21 cellular contexts compared by ENCODE assay signal in the genomic region with DNA sequence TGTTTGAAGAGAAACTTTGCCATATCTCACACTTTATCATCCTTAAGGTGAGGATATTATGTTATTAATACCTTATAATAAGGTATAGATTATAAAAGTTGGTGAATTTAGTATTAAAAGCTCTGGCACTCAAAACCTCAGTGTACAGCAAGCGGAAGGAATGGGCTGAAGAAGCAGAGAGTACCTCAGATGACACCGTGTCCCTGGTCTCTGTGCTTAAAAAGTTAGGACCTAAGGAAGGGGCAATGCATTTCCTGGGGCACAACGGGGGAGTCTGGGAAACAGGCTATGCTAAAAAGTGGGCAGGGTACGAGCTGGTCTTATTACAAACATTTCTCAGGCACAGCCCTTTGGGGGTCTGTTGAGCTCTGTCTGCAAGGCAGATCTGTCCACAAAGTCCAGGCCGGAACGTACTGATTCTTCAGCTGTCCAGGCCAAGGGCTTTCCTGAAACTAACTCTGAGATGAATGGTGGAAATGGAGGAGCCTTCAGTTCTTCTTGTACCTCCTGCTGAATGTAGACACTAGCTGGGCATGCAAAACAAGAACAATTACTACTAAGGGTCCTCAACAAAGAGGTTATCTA.
DNase-seq lines count a peak whose midpoint lies in the region; ATAC-seq and TF ChIP-seq lines count a peak whose summit lies in the region.
"Had no signal": no experiment of that assay in that cellular context is flagged by ENCODE, and none has a peak within 500 bp of the region (broad histone marks: within the 10 kb centered on the region; RNA-seq: fewer than 3 reads in every experiment).

No MANE protein-coding gene starts in this region.

- no peaks in the 10 kb centered on the region for H4K20me1 ChIP-seq in hepatocyte (ENCODE audit: insufficient read depth, poor library complexity, severe bottlenecking)
- H4K20me1 ChIP-seq: BLaER1 treated with 17β-estradiol and CSF1 and Interleukin-3, amounts not matched to agents 10 nM and 100 nM had no signal

- no peaks in the 10 kb centered on the region for H3K27me3 ChIP-seq in ascending aorta
- H3K27me3 ChIP-seq in heart left ventricle: no peaks in the 10 kb centered on the region
- H3K27me3 ChIP-seq in hepatocyte: no peaks in the 10 kb centered on the region
- H3K27me3 ChIP-seq in thoracic aorta (replicated peaks; ENCODE audit: insufficient read depth): no peaks in the 10 kb centered on the region
- H3K27me3 ChIP-seq in dorsolateral prefrontal cortex: no peaks in the 10 kb centered on the region
- H3K27me3 ChIP-seq: BLaER1 treated with 17β-estradiol and CSF1 and Interleukin-3, amounts not matched to agents 10 nM and 100 nM had no signal

- TF ChIP-seq CTCF in ascending aorta (IDR thresholded peaks at IDR 0.05): no peak
- no peak for TF ChIP-seq CTCF in heart left ventricle (IDR thresholded peaks at IDR 0.05)
- no peak for TF ChIP-seq CTCF in hepatocyte (IDR thresholded peaks at IDR 0.05; ENCODE audit: poor library complexity)
- TF ChIP-seq CTCF in thoracic aorta (IDR thresholded peaks at IDR 0.05): no peak
- no peak for TF ChIP-seq CTCF in dorsolateral prefrontal cortex (IDR thresholded peaks at IDR 0.05 in 54 of 56, conservative IDR thresholded peaks at IDR 0.05 in 2 of 56; ENCODE audit: low read depth in 1 of 56, partially characterized antibody in 56 of 56)

- no peak overlapping the region for H3K4me2 ChIP-seq in hepatocyte
- H3K4me2 ChIP-seq: BLaER1 treated with 17β-estradiol and CSF1 and Interleukin-3, amounts not matched to agents 10 nM and 100 nM had no signal

- peak overlapping the region; percentile 35 for H2AFZ ChIP-seq in hepatocyte

- ATAC-seq in heart left ventricle (peak; percentile 48 to 72 (median 61)), thoracic aorta (ENCODE audit: insufficient number of reproducible peaks, low FRiP score, low read depth) (no peak), GM18867 (IDR thresholded peaks at IDR 0.05; ENCODE audit: unreplicated experiment) (no peak)
- ATAC-seq: CD8-positive, alpha-beta T cell had no signal

- H3K9me2 ChIP-seq in hepatocyte (replicated peaks; ENCODE audit: insufficient read depth): no peaks in the 10 kb centered on the region

- H3K36me3 ChIP-seq in ascending aorta (no peaks in the 10 kb centered on the region), heart left ventricle (no peaks in the 10 kb centered on the region), hepatocyte (replicated peaks; ENCODE audit: insufficient read depth, low read depth) (no peaks in the 10 kb centered on the region), thoracic aorta (no peaks in the 10 kb centered on the region)
- H3K36me3 ChIP-seq: BLaER1 treated with 17β-estradiol and CSF1 and Interleukin-3, amounts not matched to agents 10 nM and 100 nM had no signal

- peak overlapping the region; percentile 35 to 64 for H3K27ac ChIP-seq in ascending aorta
- H3K27ac ChIP-seq in heart left ventricle: peak overlapping the region; percentile 19 to 96 (median 82)
- no peak overlapping the region for H3K27ac ChIP-seq in hepatocyte
- H3K27ac ChIP-seq in thoracic aorta: peak overlapping the region; percentile 54 to 63
- no peak overlapping the region for H3K27ac ChIP-seq in dorsolateral prefrontal cortex
- H3K27ac ChIP-seq: BLaER1 treated with 17β-estradiol and CSF1 and Interleukin-3, amounts not matched to agents 10 nM and 100 nM had no signal

- H3K4me3 ChIP-seq in ascending aorta (peak overlapping the region in 1 of 2 donors; percentile 0), heart left ventricle (peak overlapping the region in 9 of 12 donors; percentile 4 to 52 (median 40)), hepatocyte (no peak overlapping the region), thoracic aorta (peak overlapping the region; percentile 50), dorsolateral prefrontal cortex (no peak overlapping the region)
- H3K4me3 ChIP-seq: BLaER1 treated with 17β-estradiol and CSF1 and Interleukin-3, amounts not matched to agents 10 nM and 100 nM had no signal

- no peaks in the 10 kb centered on the region for H3K79me2 ChIP-seq in hepatocyte

- intact Hi-C loops in ascending aorta (cut with DNase I): no loop called here
- intact Hi-C loops in heart left ventricle (cut with DNase I): no loop called here
- intact Hi-C loops in dorsolateral prefrontal cortex (cut with DNase I): no loop called here

- H3K4me1 ChIP-seq in ascending aorta: peaks cover 0 to 3% of the 10 kb centered on the region in 2 donors
- no peaks in the 10 kb centered on the region for H3K4me1 ChIP-seq in heart left ventricle
- no peaks in the 10 kb centered on the region for H3K4me1 ChIP-seq in hepatocyte (ENCODE audit: insufficient read depth)
- peaks cover 3 to 11% of the 10 kb centered on the region in 2 donors for H3K4me1 ChIP-seq in thoracic aorta (ENCODE audit: control insufficient read depth in 1 of 2, low read depth in 2 of 2)
- H3K4me1 ChIP-seq: BLaER1 treated with 17β-estradiol and CSF1 and Interleukin-3, amounts not matched to agents 10 nM and 100 nM had no signal

- TF ChIP-seq POLR2A in heart left ventricle (IDR thresholded peaks at IDR 0.05): no peak

- H3K9me3 ChIP-seq in ascending aorta (no peaks in the 10 kb centered on the region), heart left ventricle (peaks cover 0 to 10% (median 0%) of the 10 kb centered on the region in 12 donors), hepatocyte (ENCODE audit: low read depth) (no peaks in the 10 kb centered on the region), thoracic aorta (no peaks in the 10 kb centered on the region)
- H3K9me3 ChIP-seq: BLaER1 treated with 17β-estradiol and CSF1 and Interleukin-3, amounts not matched to agents 10 nM and 100 nM had no signal

- 47 to 66% (median 59%) methylated on average over 6 of the region's 6 CpGs for WGBS in heart left ventricle, 4 donors
- WGBS in hepatocyte (ENCODE audit: low lambda C conversion rate, missing lambda C conversion rate): 86% methylated on average over 6 of the region's 6 CpGs

- no peak for DNase-seq in ascending aorta (ENCODE audit: low spot score in 2 of 2)
- no peak for DNase-seq in heart left ventricle
- DNase-seq in hepatocyte (ENCODE audit: low spot score): no peak
- DNase-seq in thoracic aorta (ENCODE audit: low spot score): no peak
- DNase-seq in ecto neural progenitor cell (ENCODE audit: low spot score): no peak
- no peak for DNase-seq in dorsolateral prefrontal cortex
- DNase-seq: ACHN; Calu3; CD8-positive, alpha-beta T cell; DMS153; GOT3; NCI-H1105 treated with DMSO at 0.1 percent for 48 hours; NCI-H1694; NCI-H2081; NCI-H2171; NCI-H345; NCI-H524; NCI-H82; OCI-M1 had no signal

Comparison
In these comparisons a context has a peak if more than half of its experiments do, and no peak if none do; other contexts are left out.
1. H3K27ac ChIP-seq: peak in ascending aorta (2 of 2), heart left ventricle (12 of 12) and thoracic aorta (2 of 2); none in hepatocyte (single experiment) and dorsolateral prefrontal cortex (0 of 59).
2. H3K4me3 ChIP-seq: peak in heart left ventricle (9 of 12) and thoracic aorta (single experiment); none in hepatocyte (single experiment) and dorsolateral prefrontal cortex (0 of 59).
3. ATAC-seq: peak in heart left ventricle (4 of 4); none in thoracic aorta (single experiment) and GM18867 (single experiment).